ENCODE assay signal across 2 cellular contexts in the genomic region with DNA sequence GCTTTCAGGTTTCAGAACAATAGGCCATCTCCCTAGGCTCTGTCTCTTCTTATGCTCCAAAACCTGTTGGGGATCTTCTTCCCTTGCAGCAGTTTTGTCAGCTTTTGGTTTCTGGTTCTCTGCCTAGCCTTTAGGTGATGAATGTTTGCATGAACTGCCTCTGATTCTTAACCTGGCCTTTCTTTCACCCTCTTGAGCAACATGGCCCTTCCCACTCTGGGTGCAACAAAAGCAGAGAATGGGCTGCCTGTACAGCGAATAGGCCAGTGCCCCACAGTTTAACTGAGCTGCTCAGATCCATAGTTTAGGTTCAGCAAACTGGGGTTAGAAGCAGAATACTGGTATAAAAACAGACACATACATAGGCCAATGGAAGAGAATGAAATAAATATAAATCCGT.
TF ChIP-seq lines count a peak whose summit lies in the region.

No MANE protein-coding gene starts in this region.

TF ChIP-seq in GM23338, 12 proteins besides CTCF, POLR2A, EP300 and RAD21 (continues in another document):
- TF ChIP-seq JUNB (IDR thresholded peaks at IDR 0.05; ENCODE audit: unreplicated experiment), result no peak
- TF ChIP-seq STAT1 (IDR thresholded peaks at IDR 0.05; ENCODE audit: unreplicated experiment), result no peak
- no peak for TF ChIP-seq EZH2 (IDR thresholded peaks at IDR 0.05; ENCODE audit: low read depth, unreplicated experiment)
- TF ChIP-seq ZNF331 (CRISPR knock-in tag; IDR thresholded peaks at IDR 0.05; ENCODE audit: low read depth), result no peak
- no peak for TF ChIP-seq NANOG (IDR thresholded peaks at IDR 0.05; ENCODE audit: borderline replicate concordance)
- no peak for TF ChIP-seq POLR2AphosphoS5 (IDR thresholded peaks at IDR 0.05; ENCODE audit: low read depth)
- TF ChIP-seq, protein P1, sequence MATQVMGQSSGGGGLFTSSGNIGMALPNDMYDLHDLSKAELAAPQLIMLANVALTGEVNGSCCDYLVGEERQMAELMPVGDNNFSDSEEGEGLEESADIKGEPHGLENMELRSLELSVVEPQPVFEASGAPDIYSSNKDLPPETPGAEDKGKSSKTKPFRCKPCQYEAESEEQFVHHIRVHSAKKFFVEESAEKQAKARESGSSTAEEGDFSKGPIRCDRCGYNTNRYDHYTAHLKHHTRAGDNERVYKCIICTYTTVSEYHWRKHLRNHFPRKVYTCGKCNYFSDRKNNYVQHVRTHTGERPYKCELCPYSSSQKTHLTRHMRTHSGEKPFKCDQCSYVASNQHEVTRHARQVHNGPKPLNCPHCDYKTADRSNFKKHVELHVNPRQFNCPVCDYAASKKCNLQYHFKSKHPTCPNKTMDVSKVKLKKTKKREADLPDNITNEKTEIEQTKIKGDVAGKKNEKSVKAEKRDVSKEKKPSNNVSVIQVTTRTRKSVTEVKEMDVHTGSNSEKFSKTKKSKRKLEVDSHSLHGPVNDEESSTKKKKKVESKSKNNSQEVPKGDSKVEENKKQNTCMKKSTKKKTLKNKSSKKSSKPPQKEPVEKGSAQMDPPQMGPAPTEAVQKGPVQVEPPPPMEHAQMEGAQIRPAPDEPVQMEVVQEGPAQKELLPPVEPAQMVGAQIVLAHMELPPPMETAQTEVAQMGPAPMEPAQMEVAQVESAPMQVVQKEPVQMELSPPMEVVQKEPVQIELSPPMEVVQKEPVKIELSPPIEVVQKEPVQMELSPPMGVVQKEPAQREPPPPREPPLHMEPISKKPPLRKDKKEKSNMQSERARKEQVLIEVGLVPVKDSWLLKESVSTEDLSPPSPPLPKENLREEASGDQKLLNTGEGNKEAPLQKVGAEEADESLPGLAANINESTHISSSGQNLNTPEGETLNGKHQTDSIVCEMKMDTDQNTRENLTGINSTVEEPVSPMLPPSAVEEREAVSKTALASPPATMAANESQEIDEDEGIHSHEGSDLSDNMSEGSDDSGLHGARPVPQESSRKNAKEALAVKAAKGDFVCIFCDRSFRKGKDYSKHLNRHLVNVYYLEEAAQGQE (IDR thresholded peaks at IDR 0.05; ENCODE audit: unreplicated experiment), result no peak
- no peak for TF ChIP-seq EZH2phosphoT487 (IDR thresholded peaks at IDR 0.05; ENCODE audit: unreplicated experiment)
- TF ChIP-seq, protein P2, sequence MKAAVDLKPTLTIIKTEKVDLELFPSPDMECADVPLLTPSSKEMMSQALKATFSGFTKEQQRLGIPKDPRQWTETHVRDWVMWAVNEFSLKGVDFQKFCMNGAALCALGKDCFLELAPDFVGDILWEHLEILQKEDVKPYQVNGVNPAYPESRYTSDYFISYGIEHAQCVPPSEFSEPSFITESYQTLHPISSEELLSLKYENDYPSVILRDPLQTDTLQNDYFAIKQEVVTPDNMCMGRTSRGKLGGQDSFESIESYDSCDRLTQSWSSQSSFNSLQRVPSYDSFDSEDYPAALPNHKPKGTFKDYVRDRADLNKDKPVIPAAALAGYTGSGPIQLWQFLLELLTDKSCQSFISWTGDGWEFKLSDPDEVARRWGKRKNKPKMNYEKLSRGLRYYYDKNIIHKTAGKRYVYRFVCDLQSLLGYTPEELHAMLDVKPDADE (IDR thresholded peaks at IDR 0.05), result no peak
- TF ChIP-seq, protein P3, sequence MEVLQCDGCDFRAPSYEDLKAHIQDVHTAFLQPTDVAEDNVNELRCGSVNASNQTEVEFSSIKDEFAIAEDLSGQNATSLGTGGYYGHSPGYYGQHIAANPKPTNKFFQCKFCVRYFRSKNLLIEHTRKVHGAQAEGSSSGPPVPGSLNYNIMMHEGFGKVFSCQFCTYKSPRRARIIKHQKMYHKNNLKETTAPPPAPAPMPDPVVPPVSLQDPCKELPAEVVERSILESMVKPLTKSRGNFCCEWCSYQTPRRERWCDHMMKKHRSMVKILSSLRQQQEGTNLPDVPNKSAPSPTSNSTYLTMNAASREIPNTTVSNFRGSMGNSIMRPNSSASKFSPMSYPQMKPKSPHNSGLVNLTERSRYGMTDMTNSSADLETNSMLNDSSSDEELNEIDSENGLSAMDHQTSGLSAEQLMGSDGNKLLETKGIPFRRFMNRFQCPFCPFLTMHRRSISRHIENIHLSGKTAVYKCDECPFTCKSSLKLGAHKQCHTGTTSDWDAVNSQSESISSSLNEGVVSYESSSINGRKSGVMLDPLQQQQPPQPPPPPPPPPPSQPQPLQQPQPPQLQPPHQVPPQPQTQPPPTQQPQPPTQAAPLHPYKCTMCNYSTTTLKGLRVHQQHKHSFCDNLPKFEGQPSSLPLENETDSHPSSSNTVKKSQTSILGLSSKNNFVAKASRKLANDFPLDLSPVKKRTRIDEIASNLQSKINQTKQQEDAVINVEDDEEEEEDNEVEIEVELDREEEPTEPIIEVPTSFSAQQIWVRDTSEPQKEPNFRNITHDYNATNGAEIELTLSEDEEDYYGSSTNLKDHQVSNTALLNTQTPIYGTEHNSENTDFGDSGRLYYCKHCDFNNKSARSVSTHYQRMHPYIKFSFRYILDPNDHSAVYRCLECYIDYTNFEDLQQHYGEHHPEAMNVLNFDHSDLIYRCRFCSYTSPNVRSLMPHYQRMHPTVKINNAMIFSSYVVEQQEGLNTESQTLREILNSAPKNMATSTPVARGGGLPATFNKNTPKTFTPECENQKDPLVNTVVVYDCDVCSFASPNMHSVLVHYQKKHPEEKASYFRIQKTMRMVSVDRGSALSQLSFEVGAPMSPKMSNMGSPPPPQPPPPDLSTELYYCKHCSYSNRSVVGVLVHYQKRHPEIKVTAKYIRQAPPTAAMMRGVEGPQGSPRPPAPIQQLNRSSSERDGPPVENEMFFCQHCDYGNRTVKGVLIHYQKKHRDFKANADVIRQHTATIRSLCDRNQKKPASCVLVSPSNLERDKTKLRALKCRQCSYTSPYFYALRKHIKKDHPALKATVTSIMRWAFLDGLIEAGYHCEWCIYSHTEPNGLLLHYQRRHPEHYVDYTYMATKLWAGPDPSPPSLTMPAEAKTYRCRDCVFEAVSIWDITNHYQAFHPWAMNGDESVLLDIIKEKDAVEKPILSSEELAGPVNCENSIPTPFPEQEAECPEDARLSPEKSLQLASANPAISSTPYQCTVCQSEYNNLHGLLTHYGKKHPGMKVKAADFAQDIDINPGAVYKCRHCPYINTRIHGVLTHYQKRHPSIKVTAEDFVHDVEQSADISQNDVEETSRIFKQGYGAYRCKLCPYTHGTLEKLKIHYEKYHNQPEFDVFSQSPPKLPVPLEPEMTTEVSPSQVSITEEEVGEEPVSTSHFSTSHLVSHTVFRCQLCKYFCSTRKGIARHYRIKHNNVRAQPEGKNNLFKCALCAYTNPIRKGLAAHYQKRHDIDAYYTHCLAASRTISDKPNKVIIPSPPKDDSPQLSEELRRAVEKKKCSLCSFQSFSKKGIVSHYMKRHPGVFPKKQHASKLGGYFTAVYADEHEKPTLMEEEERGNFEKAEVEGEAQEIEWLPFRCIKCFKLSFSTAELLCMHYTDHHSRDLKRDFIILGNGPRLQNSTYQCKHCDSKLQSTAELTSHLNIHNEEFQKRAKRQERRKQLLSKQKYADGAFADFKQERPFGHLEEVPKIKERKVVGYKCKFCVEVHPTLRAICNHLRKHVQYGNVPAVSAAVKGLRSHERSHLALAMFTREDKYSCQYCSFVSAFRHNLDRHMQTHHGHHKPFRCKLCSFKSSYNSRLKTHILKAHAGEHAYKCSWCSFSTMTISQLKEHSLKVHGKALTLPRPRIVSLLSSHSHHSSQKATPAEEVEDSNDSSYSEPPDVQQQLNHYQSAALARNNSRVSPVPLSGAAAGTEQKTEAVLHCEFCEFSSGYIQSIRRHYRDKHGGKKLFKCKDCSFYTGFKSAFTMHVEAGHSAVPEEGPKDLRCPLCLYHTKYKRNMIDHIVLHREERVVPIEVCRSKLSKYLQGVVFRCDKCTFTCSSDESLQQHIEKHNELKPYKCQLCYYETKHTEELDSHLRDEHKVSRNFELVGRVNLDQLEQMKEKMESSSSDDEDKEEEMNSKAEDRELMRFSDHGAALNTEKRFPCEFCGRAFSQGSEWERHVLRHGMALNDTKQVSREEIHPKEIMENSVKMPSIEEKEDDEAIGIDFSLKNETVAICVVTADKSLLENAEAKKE (CRISPR knock-in tag; IDR thresholded peaks at IDR 0.05), result no peak

TF ChIP-seq in H1, 55 proteins besides CTCF, POLR2A, EP300 and RAD21 (continues in another document):
- TF ChIP-seq EGR1 (IDR thresholded peaks at IDR 0.05; ENCODE audit: borderline replicate concordance, low read depth, low read length) (no peak), EZH2 (IDR thresholded peaks at IDR 0.05; ENCODE audit: low read depth, low read length, severe bottlenecking) (no peak), SIN3A (conservative IDR thresholded peaks at IDR 0.05 in 1 of 2, IDR thresholded peaks at IDR 0.05 in 1 of 2; ENCODE audit: low read depth in 1 of 2, low read length in 2 of 2) (no peak), CEBPB (IDR thresholded peaks at IDR 0.05; ENCODE audit: low read depth, low read length) (no peak), TEAD4 (IDR thresholded peaks at IDR 0.05; ENCODE audit: low read depth, low read length) (no peak), KDM5A (IDR thresholded peaks at IDR 0.05; ENCODE audit: low read length) (no peak), POLR2AphosphoS5 (IDR thresholded peaks at IDR 0.05; ENCODE audit: low read depth, low read length) (no peak), SP1 (IDR thresholded peaks at IDR 0.05; ENCODE audit: low read depth, low read length) (no peak), FOSL1 (IDR thresholded peaks at IDR 0.05; ENCODE audit: insufficient read depth, low read depth, low read length) (no peak), SIRT6 (IDR thresholded peaks at IDR 0.05; ENCODE audit: low read length) (no peak), BCL11A (IDR thresholded peaks at IDR 0.05; ENCODE audit: low read depth in 2 of 2, low read length in 2 of 2) (no peak), BRCA1 (IDR thresholded peaks at IDR 0.05; ENCODE audit: low read depth, low read length) (no peak), CBX8 (IDR thresholded peaks at IDR 0.05; ENCODE audit: borderline replicate concordance, low read depth, low read length) (no peak)
- TF ChIP-seq, protein P4, sequence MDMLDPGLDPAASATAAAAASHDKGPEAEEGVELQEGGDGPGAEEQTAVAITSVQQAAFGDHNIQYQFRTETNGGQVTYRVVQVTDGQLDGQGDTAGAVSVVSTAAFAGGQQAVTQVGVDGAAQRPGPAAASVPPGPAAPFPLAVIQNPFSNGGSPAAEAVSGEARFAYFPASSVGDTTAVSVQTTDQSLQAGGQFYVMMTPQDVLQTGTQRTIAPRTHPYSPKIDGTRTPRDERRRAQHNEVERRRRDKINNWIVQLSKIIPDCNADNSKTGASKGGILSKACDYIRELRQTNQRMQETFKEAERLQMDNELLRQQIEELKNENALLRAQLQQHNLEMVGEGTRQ (IDR thresholded peaks at IDR 0.05; ENCODE audit: low read length), result no peak
- TF ChIP-seq, protein P5, sequence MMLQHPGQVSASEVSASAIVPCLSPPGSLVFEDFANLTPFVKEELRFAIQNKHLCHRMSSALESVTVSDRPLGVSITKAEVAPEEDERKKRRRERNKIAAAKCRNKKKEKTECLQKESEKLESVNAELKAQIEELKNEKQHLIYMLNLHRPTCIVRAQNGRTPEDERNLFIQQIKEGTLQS (IDR thresholded peaks at IDR 0.05; ENCODE audit: insufficient read depth, low read depth, low read length), result no peak
- TF ChIP-seq, protein P6, sequence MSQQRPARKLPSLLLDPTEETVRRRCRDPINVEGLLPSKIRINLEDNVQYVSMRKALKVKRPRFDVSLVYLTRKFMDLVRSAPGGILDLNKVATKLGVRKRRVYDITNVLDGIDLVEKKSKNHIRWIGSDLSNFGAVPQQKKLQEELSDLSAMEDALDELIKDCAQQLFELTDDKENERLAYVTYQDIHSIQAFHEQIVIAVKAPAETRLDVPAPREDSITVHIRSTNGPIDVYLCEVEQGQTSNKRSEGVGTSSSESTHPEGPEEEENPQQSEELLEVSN (IDR thresholded peaks at IDR 0.05), result no peak
